Comparison of ENCODE assay signal across 29 cellular contexts in genomic region chr5:107235167-107235566, GRCh38.
"Had no signal": no experiment of that assay in that cellular context is flagged by ENCODE, and none has a peak within 500 bp of the region (broad histone marks: within the 10 kb centered on the region; RNA-seq: fewer than 3 reads in every experiment).

No MANE protein-coding gene starts in this region.

- H3K27ac ChIP-seq: body of pancreas, esophagus muscularis mucosa, foreskin keratinocyte, gastrocnemius medialis, heart left ventricle, WERI-Rb-1 had no signal

- ATAC-seq: activated CD4-positive, CD25-positive, alpha-beta regulatory T cell treated with anti-CD3 and anti-CD28 coated beads, Interleukin-2, amount 50 U/mL, for 24 hours; activated CD8-positive, alpha-beta T cell treated with anti-CD3 and anti-CD28 coated beads for 36 hours; activated T-cell treated with anti-CD3 and anti-CD28 coated beads, Interleukin-2, amount 50 U/mL, for 4 hours; activated T-helper 17 cell treated with anti-CD3 and anti-CD28 coated beads, Interleukin-2, amount 50 U/mL, for 72 hours; body of pancreas; effector memory CD8-positive, alpha-beta T cell; foreskin keratinocyte; gastrocnemius medialis; heart left ventricle had no signal

- H3K27me3 ChIP-seq: body of pancreas, esophagus muscularis mucosa, foreskin keratinocyte, gastrocnemius medialis, heart left ventricle had no signal

- H3K4me3 ChIP-seq: body of pancreas, esophagus muscularis mucosa, gastrocnemius medialis, heart left ventricle had no signal

- H3K9me3 ChIP-seq: body of pancreas, esophagus muscularis mucosa, gastrocnemius medialis, heart left ventricle had no signal

- H3K36me3 ChIP-seq: esophagus muscularis mucosa, gastrocnemius medialis, heart left ventricle, WERI-Rb-1 had no signal

- DNase-seq: activated B cell treated with CpG ODN at 0.5 μM for 24 hours; activated CD4-positive, alpha-beta T cell treated with anti-CD3 and anti-CD28 coated beads for 48 hours; activated CD4-positive, alpha-beta T cell treated with anti-CD3 and anti-CD28 coated beads, Interleukin-2, amount 50 U/mL, for 1 hour; activated CD4-positive, alpha-beta T cell treated with anti-CD3 and anti-CD28 coated beads, Interleukin-2, amount 50 U/mL, for 48 hours; activated CD8-positive, alpha-beta memory T cell treated with anti-CD3 and anti-CD28 coated beads for 24 hours; activated CD8-positive, alpha-beta T cell treated with anti-CD3 and anti-CD28 coated beads for 36 hours; activated effector memory CD4-positive, alpha-beta T cell treated with Interleukin-2 at 50 U/mL for 16 hours; activated gamma-delta T cell treated with Interleukin-2 at 50 U/mL for 16 hours; activated naive CD4-positive, alpha-beta T cell treated with anti-CD3 and anti-CD28 coated beads, Interleukin-2, amount 50 U/mL, for 16 hours; activated naive CD4-positive, alpha-beta T cell treated with Interleukin-2 at 50 U/mL for 16 hours; activated T-cell treated with anti-CD3 and anti-CD28 coated beads, Interleukin-2, amount 50 U/mL, for 4 hours; amygdala; aorta; body of pancreas; caudate nucleus; cortex of kidney; dermis blood vessel endothelial cell; effector CD4-positive, alpha-beta T cell; effector memory CD8-positive, alpha-beta T cell; erythroblast; foreskin keratinocyte; gastrocnemius medialis; glutamatergic neuron; heart left ventricle; T-helper 9 cell; WERI-Rb-1 had no signal

- H3K4me1 ChIP-seq: body of pancreas, esophagus muscularis mucosa, foreskin keratinocyte, gastrocnemius medialis, heart left ventricle had no signal
